13 cellular contexts compared by ENCODE assay signal in genomic region chr14:90545966-90546751, GRCh38.
DNase-seq lines count a peak whose midpoint lies in the region; ATAC-seq, FAIRE-seq and TF ChIP-seq lines count a peak whose summit lies in the region.
"Had no signal": no experiment of that assay in that cellular context is flagged by ENCODE, and none has a peak within 500 bp of the region (broad histone marks: within the 10 kb centered on the region; RNA-seq: fewer than 3 reads in every experiment).

No MANE protein-coding gene starts in this region.

- peak overlapping the region; percentile 70 for H3K27ac Mint-ChIP-seq in glutamatergic neuron (ENCODE audit: unreplicated experiment)

- H3K27me3 Mint-ChIP-seq in glutamatergic neuron (ENCODE audit: unreplicated experiment), result peaks cover 14% of the 10 kb centered on the region

- no peaks in the 10 kb centered on the region for H3K9me3 ChIP-seq in pancreas

- no peak for TF ChIP-seq CTCF in glutamatergic neuron (IDR thresholded peaks at IDR 0.05; ENCODE audit: partially characterized antibody, unreplicated experiment)
- no peak for TF ChIP-seq CTCF in pancreas (IDR thresholded peaks at IDR 0.05)

- no peaks in the 10 kb centered on the region for H3K36me3 Mint-ChIP-seq in glutamatergic neuron (ENCODE audit: unreplicated experiment)
- H3K36me3 Mint-ChIP-seq: immature natural killer cell had no signal

- H3K4me3 Mint-ChIP-seq in glutamatergic neuron (ENCODE audit: unreplicated experiment), result no peak overlapping the region
- H3K4me3 Mint-ChIP-seq: immature natural killer cell had no signal

- H3K27me3 ChIP-seq in pancreas, result no peaks in the 10 kb centered on the region

- H3K4me1 ChIP-seq in pancreas, result no peaks in the 10 kb centered on the region

- 36 to 62% methylated on average over 10 of the region's 10 CpGs for WGBS in pancreas, 2 donors

- H3K4me1 Mint-ChIP-seq in glutamatergic neuron (ENCODE audit: low read depth, unreplicated experiment), result peaks cover 16% of the 10 kb centered on the region
- H3K4me1 Mint-ChIP-seq: immature natural killer cell had no signal

- H3K36me3 ChIP-seq in pancreas, result no peaks in the 10 kb centered on the region

- peaks cover 11% of the 10 kb centered on the region for H3K9me3 Mint-ChIP-seq in glutamatergic neuron (ENCODE audit: unreplicated experiment)
- H3K9me3 Mint-ChIP-seq: immature natural killer cell had no signal

- intact Hi-C loops in pancreas (cut with DNase I), result no loop called here

- FAIRE-seq in pancreas (lab: Jason Lieb, UNC), result no peak
- FAIRE-seq: A204.1, GM18507 had no signal

- H3K4me3 ChIP-seq in pancreas, result no peak overlapping the region

- ATAC-seq in pancreas (peak; percentile 52 to 77 (median 55)), GM19328 (IDR thresholded peaks at IDR 0.05; ENCODE audit: unreplicated experiment) (no peak), HG03571 (IDR thresholded peaks at IDR 0.05; ENCODE audit: unreplicated experiment) (no peak)
- ATAC-seq: activated CD4-positive, CD25-positive, alpha-beta regulatory T cell treated with anti-CD3 and anti-CD28 coated beads, Interleukin-2, amount 50 U/mL, for 24 hours had no signal

- DNase-seq in NCI-H526 (lab: John Stamatoyannopoulos, UW), result peak; percentile 8 to 61
- no peak for DNase-seq in NCI-H526 treated with DMSO at 0.1 percent for 48 hours (lab: John Stamatoyannopoulos, UW)
- DNase-seq in glutamatergic neuron, result peak; percentile 58
- DNase-seq in pancreas, result peak in 3 of 6 donors; percentile 29 to 43 (median 34)
- no peak for DNase-seq in 8988T
- DNase-seq in activated effector memory CD4-positive, alpha-beta T cell treated with Interleukin-2 at 50 U/mL for 16 hours, result no peak
- DNase-seq: activated gamma-delta T cell treated with Interleukin-2 at 50 U/mL for 16 hours, immature natural killer cell had no signal

- no peak overlapping the region for H3K27ac ChIP-seq in pancreas

Comparison
In these comparisons a context has a peak if more than half of its experiments do, and no peak if none do; other contexts are left out.
1. DNase-seq: peak in NCI-H526 (2 of 2) and glutamatergic neuron (single experiment); none in NCI-H526 treated with DMSO at 0.1 percent for 48 hours (single experiment), 8988T (single experiment) and activated effector memory CD4-positive, alpha-beta T cell treated with Interleukin-2 at 50 U/mL for 16 hours (single experiment).
2. ATAC-seq: peak in pancreas (4 of 4); none in GM19328 (single experiment) and HG03571 (single experiment).